Comparison of ENCODE assay signal across 2 cellular contexts in genomic region chr3:137761563-137762503, GRCh38.
TF ChIP-seq lines count a peak whose summit lies in the region.

No MANE protein-coding gene starts in this region.

TF ChIP-seq in SK-N-SH, 30 proteins besides CTCF, POLR2A, EP300 and RAD21 (continued from another document):
- TF ChIP-seq, protein P1, sequence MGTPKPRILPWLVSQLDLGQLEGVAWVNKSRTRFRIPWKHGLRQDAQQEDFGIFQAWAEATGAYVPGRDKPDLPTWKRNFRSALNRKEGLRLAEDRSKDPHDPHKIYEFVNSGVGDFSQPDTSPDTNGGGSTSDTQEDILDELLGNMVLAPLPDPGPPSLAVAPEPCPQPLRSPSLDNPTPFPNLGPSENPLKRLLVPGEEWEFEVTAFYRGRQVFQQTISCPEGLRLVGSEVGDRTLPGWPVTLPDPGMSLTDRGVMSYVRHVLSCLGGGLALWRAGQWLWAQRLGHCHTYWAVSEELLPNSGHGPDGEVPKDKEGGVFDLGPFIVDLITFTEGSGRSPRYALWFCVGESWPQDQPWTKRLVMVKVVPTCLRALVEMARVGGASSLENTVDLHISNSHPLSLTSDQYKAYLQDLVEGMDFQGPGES (IDR thresholded peaks at IDR 0.05; ENCODE audit: low read depth, low read length) = no peak
- TF ChIP-seq MAX (IDR thresholded peaks at IDR 0.05; ENCODE audit: low read depth) = no peak
- no peak for TF ChIP-seq GABPA (IDR thresholded peaks at IDR 0.05; ENCODE audit: low read depth)

TF ChIP-seq in SK-N-SH treated with all-trans-retinoic acid at 6 μM for 48 hours, 23 proteins besides CTCF, POLR2A, EP300 and RAD21 (continued from another document):
- no peak for TF ChIP-seq CSRNP3 (CRISPR knock-in tag; IDR thresholded peaks at IDR 0.05)
- TF ChIP-seq SNAI2 (CRISPR knock-in tag; IDR thresholded peaks at IDR 0.05) = no peak
- TF ChIP-seq ZNF565 (CRISPR knock-in tag; conservative IDR thresholded peaks at IDR 0.05; ENCODE audit: low read depth) = no peak
- TF ChIP-seq ZFP3 (CRISPR knock-in tag; IDR thresholded peaks at IDR 0.05) = no peak
- no peak for TF ChIP-seq ARNTL (CRISPR knock-in tag; IDR thresholded peaks at IDR 0.05; ENCODE audit: borderline replicate concordance, low read depth)
- TF ChIP-seq OSR1 (CRISPR knock-in tag; IDR thresholded peaks at IDR 0.05) = no peak
- TF ChIP-seq ZC3H10 (CRISPR knock-in tag; IDR thresholded peaks at IDR 0.05) = no peak
- no peak for TF ChIP-seq CREB5 (CRISPR knock-in tag; IDR thresholded peaks at IDR 0.05; ENCODE audit: low read depth)
- TF ChIP-seq TCF4 (CRISPR knock-in tag; IDR thresholded peaks at IDR 0.05; ENCODE audit: borderline replicate concordance) = no peak
- no peak for TF ChIP-seq PATZ1 (CRISPR knock-in tag; IDR thresholded peaks at IDR 0.05; ENCODE audit: borderline replicate concordance)
- TF ChIP-seq POU6F1 (CRISPR knock-in tag; IDR thresholded peaks at IDR 0.05; ENCODE audit: borderline replicate concordance, low read depth) = no peak
- TF ChIP-seq BACH2 (CRISPR knock-in tag; IDR thresholded peaks at IDR 0.05; ENCODE audit: borderline replicate concordance) = no peak
- TF ChIP-seq TSHZ2 (CRISPR knock-in tag; IDR thresholded peaks at IDR 0.05) = no peak
- no peak for TF ChIP-seq ISL1 (CRISPR knock-in tag; IDR thresholded peaks at IDR 0.05)
- TF ChIP-seq CSDC2 (CRISPR knock-in tag; IDR thresholded peaks at IDR 0.05) = no peak
- no peak for TF ChIP-seq ZFP30 (CRISPR knock-in tag; IDR thresholded peaks at IDR 0.05)
- TF ChIP-seq ZNF8 (CRISPR knock-in tag; IDR thresholded peaks at IDR 0.05) = no peak
- TF ChIP-seq RARB (CRISPR knock-in tag; IDR thresholded peaks at IDR 0.05) = no peak
